Comparison of ENCODE assay signal across 21 cellular contexts in genomic region chr16:898761-899677, GRCh38.
DNase-seq lines count a peak whose midpoint lies in the region; ATAC-seq and TF ChIP-seq lines count a peak whose summit lies in the region.
"Had no signal": no experiment of that assay in that cellular context is flagged by ENCODE, and none has a peak within 500 bp of the region (broad histone marks: within the 10 kb centered on the region; RNA-seq: fewer than 3 reads in every experiment).

No MANE protein-coding gene starts in this region.

- H3K36me3 Mint-ChIP-seq in WTC11 (no peaks in the 10 kb centered on the region), nephron progenitor cell (ENCODE audit: low read depth) (no peaks in the 10 kb centered on the region)

- DNase-seq in right cardiac atrium (peak in 2 of 3 donors; percentile 6 to 30), Right ventricle myocardium inferior (ENCODE audit: missing footprints) (no peak), WTC11 (ENCODE audit: low spot score) (no peak), nephron progenitor cell (no peak), NCI-H446 (lab: John Stamatoyannopoulos, UW) (no peak), spleen (no peak)
- DNase-seq in stimulated activated CD4-positive, alpha-beta T cell treated with anti-CD3 and anti-CD28 coated beads, Interleukin-15, amount 100 ng/mL, for 24 hours, result no peak
- DNase-seq: Caco-2; CD4-positive, alpha-beta memory T cell; DMS 273 treated with DMSO at 0.1 percent for 48 hours; DMS79 treated with DMSO at 0.1 percent for 48 hours; HFFc6; KG1; NCI-H1092; NCI-H1436 treated with DMSO at 0.1 percent for 48 hours; NCI-H1930; NCI-H510A; NCI-H748 treated with DMSO at 0.1 percent for 48 hours; Peyer's patch had no signal

- H3K9me3 ChIP-seq in right cardiac atrium (ENCODE audit: control insufficient read depth, low read length) (no peaks in the 10 kb centered on the region), spleen (no peaks in the 10 kb centered on the region)
- H3K9me3 ChIP-seq: Caco-2, Peyer's patch, SJSA1 had no signal

- H3K4me3 Mint-ChIP-seq in WTC11 (no peak overlapping the region), nephron progenitor cell (peak overlapping the region; percentile 46)
- H3K4me3 Mint-ChIP-seq: CD4-positive, alpha-beta memory T cell; HFFc6 had no signal

- peaks cover 0 to 31% (median 6%) of the 10 kb centered on the region in 6 donors for H3K36me3 ChIP-seq in spleen
- H3K36me3 ChIP-seq: Peyer's patch, SJSA1 had no signal

- no peak for ATAC-seq in right cardiac atrium
- ATAC-seq in Right ventricle myocardium inferior, result no peak
- no peak for ATAC-seq in WTC11

- H3K4me1 ChIP-seq in right cardiac atrium (ENCODE audit: control insufficient read depth, insufficient read depth, low read length) (no peaks in the 10 kb centered on the region), spleen (no peaks in the 10 kb centered on the region)
- H3K4me1 ChIP-seq: Caco-2, Peyer's patch, SJSA1 had no signal

- H3K4me3 ChIP-seq in right cardiac atrium (ENCODE audit: low read length) (no peak overlapping the region), spleen (no peak overlapping the region)
- H3K4me3 ChIP-seq: Peyer's patch, SJSA1 had no signal

- WGBS in right cardiac atrium, result 85% methylated on average over 39 of the region's 39 CpGs
- 87 to 96% (median 93%) methylated on average over 22 to 39 of the region's 39 CpGs for WGBS in spleen, 5 donors

- CTCF ChIA-PET in WTC11 (lab: Charles Lee), result no interaction called here

- H3K27me3 ChIP-seq in right cardiac atrium (ENCODE audit: control insufficient read depth, insufficient read depth) (no peaks in the 10 kb centered on the region), spleen (replicated peaks in 1 of 7) (no peaks in the 10 kb centered on the region)
- H3K27me3 ChIP-seq: Peyer's patch, SJSA1 had no signal

- no peak for TF ChIP-seq POLR2A in spleen (IDR thresholded peaks at IDR 0.05)

- intact Hi-C loops in right cardiac atrium (cut with DNase I) (no loop called here), Right ventricle myocardium inferior (cut with DNase I) (no loop called here), spleen (cut with DNase I; ENCODE audit: low total_unique reads) (no loop called here)

- no peaks in the 10 kb centered on the region for H3K27me3 Mint-ChIP-seq in WTC11 (ENCODE audit: low read depth)
- H3K27me3 Mint-ChIP-seq in nephron progenitor cell (ENCODE audit: low read depth, poor library complexity), result peaks cover 10% of the 10 kb centered on the region
- H3K27me3 Mint-ChIP-seq: CD4-positive, alpha-beta memory T cell had no signal

- no peaks in the 10 kb centered on the region for H3K9me3 Mint-ChIP-seq in WTC11
- no peaks in the 10 kb centered on the region for H3K9me3 Mint-ChIP-seq in nephron progenitor cell
- H3K9me3 Mint-ChIP-seq: HFFc6 had no signal

- no peak for TF ChIP-seq CTCF in WTC11 (IDR thresholded peaks at IDR 0.05)
- no peak for TF ChIP-seq CTCF in nephron progenitor cell (IDR thresholded peaks at IDR 0.05)
- TF ChIP-seq CTCF in spleen (IDR thresholded peaks at IDR 0.05 in 8 of 11, conservative IDR thresholded peaks at IDR 0.05 in 3 of 11), result no peak

- H3K27ac ChIP-seq in right cardiac atrium (ENCODE audit: low read length), result no peak overlapping the region
- H3K27ac ChIP-seq in temporal lobe (ENCODE audit: low read depth, low read length), result peak overlapping the region; percentile 99
- no peak overlapping the region for H3K27ac ChIP-seq in spleen
- H3K27ac ChIP-seq: Peyer's patch, SJSA1 had no signal

- H3K4me1 Mint-ChIP-seq in WTC11, result no peaks in the 10 kb centered on the region
- peaks cover 48% of the 10 kb centered on the region for H3K4me1 Mint-ChIP-seq in nephron progenitor cell

- peak overlapping the region; percentile 73; the same call in 1 of the 2 replicates for H3K27ac Mint-ChIP-seq in WTC11
- H3K27ac Mint-ChIP-seq in nephron progenitor cell, result peak overlapping the region; percentile 54
- H3K27ac Mint-ChIP-seq: HFFc6 had no signal

- POLR2A ChIA-PET in WTC11 (lab: Charles Lee), result no interaction called here

TF ChIP-seq in WTC11, 78 proteins besides CTCF, POLR2A, EP300 and RAD21 (continues in another document):
- TF ChIP-seq, protein P1, sequence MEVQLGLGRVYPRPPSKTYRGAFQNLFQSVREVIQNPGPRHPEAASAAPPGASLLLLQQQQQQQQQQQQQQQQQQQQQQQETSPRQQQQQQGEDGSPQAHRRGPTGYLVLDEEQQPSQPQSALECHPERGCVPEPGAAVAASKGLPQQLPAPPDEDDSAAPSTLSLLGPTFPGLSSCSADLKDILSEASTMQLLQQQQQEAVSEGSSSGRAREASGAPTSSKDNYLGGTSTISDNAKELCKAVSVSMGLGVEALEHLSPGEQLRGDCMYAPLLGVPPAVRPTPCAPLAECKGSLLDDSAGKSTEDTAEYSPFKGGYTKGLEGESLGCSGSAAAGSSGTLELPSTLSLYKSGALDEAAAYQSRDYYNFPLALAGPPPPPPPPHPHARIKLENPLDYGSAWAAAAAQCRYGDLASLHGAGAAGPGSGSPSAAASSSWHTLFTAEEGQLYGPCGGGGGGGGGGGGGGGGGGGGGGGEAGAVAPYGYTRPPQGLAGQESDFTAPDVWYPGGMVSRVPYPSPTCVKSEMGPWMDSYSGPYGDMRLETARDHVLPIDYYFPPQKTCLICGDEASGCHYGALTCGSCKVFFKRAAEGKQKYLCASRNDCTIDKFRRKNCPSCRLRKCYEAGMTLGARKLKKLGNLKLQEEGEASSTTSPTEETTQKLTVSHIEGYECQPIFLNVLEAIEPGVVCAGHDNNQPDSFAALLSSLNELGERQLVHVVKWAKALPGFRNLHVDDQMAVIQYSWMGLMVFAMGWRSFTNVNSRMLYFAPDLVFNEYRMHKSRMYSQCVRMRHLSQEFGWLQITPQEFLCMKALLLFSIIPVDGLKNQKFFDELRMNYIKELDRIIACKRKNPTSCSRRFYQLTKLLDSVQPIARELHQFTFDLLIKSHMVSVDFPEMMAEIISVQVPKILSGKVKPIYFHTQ (CRISPR knock-in tag; IDR thresholded peaks at IDR 0.05), result no peak
- no peak for TF ChIP-seq TEAD1 (CRISPR knock-in tag; IDR thresholded peaks at IDR 0.05)
- TF ChIP-seq, protein P2, sequence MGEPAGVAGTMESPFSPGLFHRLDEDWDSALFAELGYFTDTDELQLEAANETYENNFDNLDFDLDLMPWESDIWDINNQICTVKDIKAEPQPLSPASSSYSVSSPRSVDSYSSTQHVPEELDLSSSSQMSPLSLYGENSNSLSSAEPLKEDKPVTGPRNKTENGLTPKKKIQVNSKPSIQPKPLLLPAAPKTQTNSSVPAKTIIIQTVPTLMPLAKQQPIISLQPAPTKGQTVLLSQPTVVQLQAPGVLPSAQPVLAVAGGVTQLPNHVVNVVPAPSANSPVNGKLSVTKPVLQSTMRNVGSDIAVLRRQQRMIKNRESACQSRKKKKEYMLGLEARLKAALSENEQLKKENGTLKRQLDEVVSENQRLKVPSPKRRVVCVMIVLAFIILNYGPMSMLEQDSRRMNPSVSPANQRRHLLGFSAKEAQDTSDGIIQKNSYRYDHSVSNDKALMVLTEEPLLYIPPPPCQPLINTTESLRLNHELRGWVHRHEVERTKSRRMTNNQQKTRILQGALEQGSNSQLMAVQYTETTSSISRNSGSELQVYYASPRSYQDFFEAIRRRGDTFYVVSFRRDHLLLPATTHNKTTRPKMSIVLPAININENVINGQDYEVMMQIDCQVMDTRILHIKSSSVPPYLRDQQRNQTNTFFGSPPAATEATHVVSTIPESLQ (CRISPR knock-in tag; IDR thresholded peaks at IDR 0.05), result no peak
- no peak for TF ChIP-seq ZNF423 (CRISPR knock-in tag; IDR thresholded peaks at IDR 0.05)
- TF ChIP-seq, protein P3, sequence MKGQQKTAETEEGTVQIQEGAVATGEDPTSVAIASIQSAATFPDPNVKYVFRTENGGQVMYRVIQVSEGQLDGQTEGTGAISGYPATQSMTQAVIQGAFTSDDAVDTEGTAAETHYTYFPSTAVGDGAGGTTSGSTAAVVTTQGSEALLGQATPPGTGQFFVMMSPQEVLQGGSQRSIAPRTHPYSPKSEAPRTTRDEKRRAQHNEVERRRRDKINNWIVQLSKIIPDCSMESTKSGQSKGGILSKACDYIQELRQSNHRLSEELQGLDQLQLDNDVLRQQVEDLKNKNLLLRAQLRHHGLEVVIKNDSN (CRISPR knock-in tag; IDR thresholded peaks at IDR 0.05), result no peak
- TF ChIP-seq HMGA2 (CRISPR knock-in tag; IDR thresholded peaks at IDR 0.05), result no peak
- no peak for TF ChIP-seq ZNF416 (CRISPR knock-in tag; IDR thresholded peaks at IDR 0.05)
- TF ChIP-seq, protein P4, sequence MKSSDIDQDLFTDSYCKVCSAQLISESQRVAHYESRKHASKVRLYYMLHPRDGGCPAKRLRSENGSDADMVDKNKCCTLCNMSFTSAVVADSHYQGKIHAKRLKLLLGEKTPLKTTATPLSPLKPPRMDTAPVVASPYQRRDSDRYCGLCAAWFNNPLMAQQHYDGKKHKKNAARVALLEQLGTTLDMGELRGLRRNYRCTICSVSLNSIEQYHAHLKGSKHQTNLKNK (CRISPR knock-in tag; IDR thresholded peaks at IDR 0.05), result no peak
- TF ChIP-seq, protein P5, sequence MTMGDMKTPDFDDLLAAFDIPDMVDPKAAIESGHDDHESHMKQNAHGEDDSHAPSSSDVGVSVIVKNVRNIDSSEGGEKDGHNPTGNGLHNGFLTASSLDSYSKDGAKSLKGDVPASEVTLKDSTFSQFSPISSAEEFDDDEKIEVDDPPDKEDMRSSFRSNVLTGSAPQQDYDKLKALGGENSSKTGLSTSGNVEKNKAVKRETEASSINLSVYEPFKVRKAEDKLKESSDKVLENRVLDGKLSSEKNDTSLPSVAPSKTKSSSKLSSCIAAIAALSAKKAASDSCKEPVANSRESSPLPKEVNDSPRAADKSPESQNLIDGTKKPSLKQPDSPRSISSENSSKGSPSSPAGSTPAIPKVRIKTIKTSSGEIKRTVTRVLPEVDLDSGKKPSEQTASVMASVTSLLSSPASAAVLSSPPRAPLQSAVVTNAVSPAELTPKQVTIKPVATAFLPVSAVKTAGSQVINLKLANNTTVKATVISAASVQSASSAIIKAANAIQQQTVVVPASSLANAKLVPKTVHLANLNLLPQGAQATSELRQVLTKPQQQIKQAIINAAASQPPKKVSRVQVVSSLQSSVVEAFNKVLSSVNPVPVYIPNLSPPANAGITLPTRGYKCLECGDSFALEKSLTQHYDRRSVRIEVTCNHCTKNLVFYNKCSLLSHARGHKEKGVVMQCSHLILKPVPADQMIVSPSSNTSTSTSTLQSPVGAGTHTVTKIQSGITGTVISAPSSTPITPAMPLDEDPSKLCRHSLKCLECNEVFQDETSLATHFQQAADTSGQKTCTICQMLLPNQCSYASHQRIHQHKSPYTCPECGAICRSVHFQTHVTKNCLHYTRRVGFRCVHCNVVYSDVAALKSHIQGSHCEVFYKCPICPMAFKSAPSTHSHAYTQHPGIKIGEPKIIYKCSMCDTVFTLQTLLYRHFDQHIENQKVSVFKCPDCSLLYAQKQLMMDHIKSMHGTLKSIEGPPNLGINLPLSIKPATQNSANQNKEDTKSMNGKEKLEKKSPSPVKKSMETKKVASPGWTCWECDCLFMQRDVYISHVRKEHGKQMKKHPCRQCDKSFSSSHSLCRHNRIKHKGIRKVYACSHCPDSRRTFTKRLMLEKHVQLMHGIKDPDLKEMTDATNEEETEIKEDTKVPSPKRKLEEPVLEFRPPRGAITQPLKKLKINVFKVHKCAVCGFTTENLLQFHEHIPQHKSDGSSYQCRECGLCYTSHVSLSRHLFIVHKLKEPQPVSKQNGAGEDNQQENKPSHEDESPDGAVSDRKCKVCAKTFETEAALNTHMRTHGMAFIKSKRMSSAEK (CRISPR knock-in tag; IDR thresholded peaks at IDR 0.05; ENCODE audit: borderline replicate concordance), result no peak

Comparison
In these comparisons a context has a peak if more than half of its experiments do, and no peak if none do; other contexts are left out.
1. DNase-seq: peak in right cardiac atrium (2 of 3); none in Right ventricle myocardium inferior (single experiment), WTC11 (single experiment), nephron progenitor cell (single experiment), NCI-H446 (0 of 2), spleen (single experiment) and stimulated activated CD4-positive, alpha-beta T cell treated with anti-CD3 and anti-CD28 coated beads, Interleukin-15, amount 100 ng/mL, for 24 hours (single experiment).